ENCODE assay signal across 8 cellular contexts in genomic region chr1:154170547-154171221, GRCh38. TPM values are rescaled to one million over a fixed set of nuclear protein-coding genes. Genes with fewer than 3 reads are reported as not detected.
DNase-seq lines count a peak whose midpoint lies in the region; TF ChIP-seq lines count a peak whose summit lies in the region.

No MANE protein-coding gene starts in this region.

- in situ Hi-C loops in GM13977 (cut with MboI; ENCODE audit: low pct_unique_long_range_greater_than_20kb, low sequenced_read_pairs, unreplicated experiment): no loop called here

- TF ChIP-seq CTCF in GM13977 (IDR thresholded peaks at IDR 0.05; ENCODE audit: extremely low read depth, insufficient read depth, missing control alignments): no peak

- H3K27ac Mint-ChIP-seq in activated CD4-positive, alpha-beta memory T cell treated with anti-CD3 and anti-CD28 coated beads, Interleukin-2, amount 10 ng/mL, durations not matched to agents 7 days and 5 days: peak overlapping the region; percentile 28

- TF ChIP-seq POLR2A in erythroblast (IDR thresholded peaks at IDR 0.05; ENCODE audit: low read length): no peak

- CTCF ChIA-PET in activated CD4-positive, alpha-beta memory T cell treated with anti-CD3 and anti-CD28 coated beads, Interleukin-2, amount 10 ng/mL, durations not matched to agents 7 days and 5 days (lab: Charles Lee): interaction anchor here (1.4 kb wide), 1 partner anchor 13 kb away, joined by 4 read pairs; no protein-coding TSS in a partner anchor

- peak; percentile 30 for DNase-seq in GM13977 (ENCODE audit: low spot score)
- peak; percentile 38 for DNase-seq in activated CD4-positive, alpha-beta memory T cell treated with anti-CD3 and anti-CD28 coated beads, Interleukin-2, amount 10 ng/mL, durations not matched to agents 7 days and 5 days
- peak; percentile 38 to 80 for DNase-seq in erythroblast (lab: John Stamatoyannopoulos, UW)
- DNase-seq in stimulated activated CD4-positive, alpha-beta T cell treated with anti-CD3 and anti-CD28 coated beads, Interleukin-2, amount 100 ng/mL, for 48 hours: peak; percentile 31 to 53
- DNase-seq in NCI-H510A (lab: John Stamatoyannopoulos, UW): no peak
- DNase-seq in NCI-H1694 treated with DMSO at 0.1 percent for 48 hours (lab: John Stamatoyannopoulos, UW): no peak
- no peak for DNase-seq in NCI-H1417 treated with DMSO at 0.1 percent for 48 hours (lab: John Stamatoyannopoulos, UW)
- DNase-seq in NCI-H1092 (lab: John Stamatoyannopoulos, UW): no peak

- H3K27me3 Mint-ChIP-seq in activated CD4-positive, alpha-beta memory T cell treated with anti-CD3 and anti-CD28 coated beads, Interleukin-2, amount 10 ng/mL, durations not matched to agents 7 days and 5 days: no peaks in the 10 kb centered on the region

- peaks cover 81% of the 10 kb centered on the region for H3K36me3 Mint-ChIP-seq in activated CD4-positive, alpha-beta memory T cell treated with anti-CD3 and anti-CD28 coated beads, Interleukin-2, amount 10 ng/mL, durations not matched to agents 7 days and 5 days (ENCODE audit: low read depth)

- H3K4me3 Mint-ChIP-seq in activated CD4-positive, alpha-beta memory T cell treated with anti-CD3 and anti-CD28 coated beads, Interleukin-2, amount 10 ng/mL, durations not matched to agents 7 days and 5 days: no peak overlapping the region

- H3K9me3 Mint-ChIP-seq in activated CD4-positive, alpha-beta memory T cell treated with anti-CD3 and anti-CD28 coated beads, Interleukin-2, amount 10 ng/mL, durations not matched to agents 7 days and 5 days: no peaks in the 10 kb centered on the region

- H3K4me1 Mint-ChIP-seq in activated CD4-positive, alpha-beta memory T cell treated with anti-CD3 and anti-CD28 coated beads, Interleukin-2, amount 10 ng/mL, durations not matched to agents 7 days and 5 days: peaks cover 45% of the 10 kb centered on the region

- POLR2A ChIA-PET in activated CD4-positive, alpha-beta memory T cell treated with anti-CD3 and anti-CD28 coated beads, Interleukin-2, amount 10 ng/mL, durations not matched to agents 7 days and 5 days (lab: Charles Lee): interaction anchor here (1.2 to 18.8 kb wide), 3 partner anchors 11 to 180 kb away, joined by 3 to 214 read pairs (median 34); partner anchors contain the start of genes NUP210L and RPS27

RNA-seq across cellular contexts. Expression of gene NUP210L, which starts 15.8 kb away (rescaled TPM):
- under 1 TPM; 0.05 to 0.08 TPM for total RNA-seq in activated CD4-positive, alpha-beta memory T cell treated with anti-CD3 and anti-CD28 coated beads, Interleukin-2, amount 10 ng/mL, durations not matched to agents 7 days and 5 days

RNA-seq across cellular contexts. Expression of gene TPM3, which starts 21.2 kb away (rescaled TPM):
- 100 to 1,000 TPM; 792 to 805 TPM for total RNA-seq in activated CD4-positive, alpha-beta memory T cell treated with anti-CD3 and anti-CD28 coated beads, Interleukin-2, amount 10 ng/mL, durations not matched to agents 7 days and 5 days

RNA-seq across cellular contexts. Expression of gene CFAP141, which starts 35.4 kb away (rescaled TPM):
- not detected for total RNA-seq in activated CD4-positive, alpha-beta memory T cell treated with anti-CD3 and anti-CD28 coated beads, Interleukin-2, amount 10 ng/mL, durations not matched to agents 7 days and 5 days

RNA-seq across cellular contexts. Expression of gene UBAP2L, which starts 50.1 kb away (rescaled TPM):
- total RNA-seq in activated CD4-positive, alpha-beta memory T cell treated with anti-CD3 and anti-CD28 coated beads, Interleukin-2, amount 10 ng/mL, durations not matched to agents 7 days and 5 days: 100 to 1,000 TPM; 155 to 157 TPM

Comparison
In these comparisons a context has a peak if more than half of its experiments do, and no peak if none do; other contexts are left out.
1. DNase-seq: peak in GM13977 (single experiment), activated CD4-positive, alpha-beta memory T cell treated with anti-CD3 and anti-CD28 coated beads, Interleukin-2, amount 10 ng/mL, durations not matched to agents 7 days and 5 days (single experiment), erythroblast (2 of 2) and stimulated activated CD4-positive, alpha-beta T cell treated with anti-CD3 and anti-CD28 coated beads, Interleukin-2, amount 100 ng/mL, for 48 hours (2 of 2); none in NCI-H510A (single experiment), NCI-H1694 treated with DMSO at 0.1 percent for 48 hours (single experiment), NCI-H1417 treated with DMSO at 0.1 percent for 48 hours (single experiment) and NCI-H1092 (single experiment).